12 cellular contexts compared by ENCODE assay signal in the genomic region with DNA sequence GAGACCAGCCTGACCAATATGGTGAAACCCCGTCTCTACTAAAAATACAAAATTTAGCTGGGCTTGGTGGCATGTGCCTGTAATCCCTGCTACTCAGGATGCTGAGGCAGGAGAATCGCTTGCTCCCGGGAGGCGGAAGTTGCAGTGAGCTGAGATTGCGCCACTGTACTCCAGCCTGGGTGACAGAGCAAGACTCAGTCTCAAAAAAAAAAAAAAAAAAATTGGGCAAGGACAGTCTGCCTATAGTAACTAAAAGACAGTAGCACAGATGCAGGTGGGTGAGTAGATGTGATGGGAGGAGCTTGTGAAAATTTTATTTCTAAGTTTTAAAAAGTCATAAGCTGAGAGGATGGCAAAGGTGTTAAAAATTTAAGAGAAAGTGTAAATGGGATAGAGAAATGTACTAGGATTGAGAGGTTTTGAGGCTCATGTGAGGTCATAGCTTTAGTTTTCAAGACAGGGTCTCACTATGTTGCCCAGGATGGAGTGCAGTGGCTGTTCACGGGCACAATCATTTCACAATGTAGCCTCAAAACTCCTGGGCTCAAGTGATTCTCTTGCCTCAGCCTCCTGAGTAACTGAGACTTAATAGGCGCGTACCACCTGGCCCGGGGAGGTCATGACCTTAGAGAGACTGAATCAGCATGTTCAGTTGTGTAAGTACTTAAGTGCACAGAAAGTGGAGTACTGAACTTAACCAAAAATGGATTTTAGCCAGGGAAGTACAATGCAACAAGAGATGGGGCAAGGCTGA. TPM values are rescaled to one million over a fixed set of nuclear protein-coding genes. Genes with fewer than 3 reads are reported as not detected.
DNase-seq lines count a peak whose midpoint lies in the region; ATAC-seq and TF ChIP-seq lines count a peak whose summit lies in the region.
"Had no signal": no experiment of that assay in that cellular context is flagged by ENCODE, and none has a peak within 500 bp of the region (broad histone marks: within the 10 kb centered on the region; RNA-seq: fewer than 3 reads in every experiment).

No MANE protein-coding gene starts in this region.

- WGBS in adrenal gland, 4 donors = 66 to 79% (median 73%) methylated on average over 9 of the region's 9 CpGs
- 52% methylated on average over 9 of the region's 9 CpGs for WGBS in liver

- H3K36me3 Mint-ChIP-seq in CD8-positive, alpha-beta T cell = peaks cover 46% of the 10 kb centered on the region

- peak overlapping the region; percentile 76 for H3K27ac Mint-ChIP-seq in CD8-positive, alpha-beta T cell

- no peak overlapping the region for H3K27ac ChIP-seq in CD8-positive, alpha-beta T cell (ENCODE audit: low read depth, low read length)
- H3K27ac ChIP-seq in KOPT-K1 (ENCODE audit: low read depth, low read length, poor library complexity, severe bottlenecking) = peak overlapping the region; percentile 16
- H3K27ac ChIP-seq in adrenal gland = peak overlapping the region in 1 of 5 donors; percentile 38
- H3K27ac ChIP-seq in liver (ENCODE audit: low read depth in 1 of 2, low read length in 2 of 2) = no peak overlapping the region
- H3K27ac ChIP-seq: colonic mucosa, skin epidermis, thoracic aorta had no signal

- TF ChIP-seq POLR2A in adrenal gland (IDR thresholded peaks at IDR 0.05) = no peak

- intact Hi-C loops in CD8-positive, alpha-beta T cell (cut with DNase I, micrococcal nuclease) = no loop called here
- intact Hi-C loops in adrenal gland (cut with DNase I) = no loop called here

- no peak for DNase-seq in CD8-positive, alpha-beta T cell
- DNase-seq in adrenal gland (peak in 5 of 7 donors; percentile 42 to 79 (median 54)), NCI-H510A treated with DMSO at 0.1 percent for 48 hours (lab: John Stamatoyannopoulos, UW) (no peak), iPS-NIHi7 (ENCODE audit: extremely low spot score) (no peak), NCI-H146 treated with DMSO at 0.1 percent for 48 hours (lab: John Stamatoyannopoulos, UW; ENCODE audit: unreplicated experiment) (no peak), NCI-H446 (lab: John Stamatoyannopoulos, UW) (no peak)
- DNase-seq: colonic mucosa, NCI-H2227 treated with DMSO at 0.1 percent for 48 hours had no signal

- H3K36me3 ChIP-seq in CD8-positive, alpha-beta T cell (ENCODE audit: insufficient read depth, low read length) = peaks cover 21% of the 10 kb centered on the region
- peaks cover 60% of the 10 kb centered on the region for H3K36me3 ChIP-seq in KOPT-K1 (ENCODE audit: insufficient read depth, low read length)
- peaks cover 0 to 32% of the 10 kb centered on the region in 2 donors for H3K36me3 ChIP-seq in adrenal gland (replicated peaks in 1 of 2)
- peaks cover 2 to 26% (median 13%) of the 10 kb centered on the region in 4 donors for H3K36me3 ChIP-seq in liver (ENCODE audit: control insufficient read depth in 4 of 4, insufficient read depth in 3 of 4, low read depth in 1 of 4, low read length in 3 of 4)

- no peak overlapping the region for H3K4me3 ChIP-seq in CD8-positive, alpha-beta T cell (ENCODE audit: low read depth, low read length)
- H3K4me3 ChIP-seq in adrenal gland = no peak overlapping the region
- H3K4me3 ChIP-seq in liver (ENCODE audit: low read depth in 1 of 3, low read length in 3 of 3) = no peak overlapping the region
- H3K4me3 ChIP-seq: colonic mucosa, skin epidermis, thoracic aorta had no signal

- TF ChIP-seq CTCF in CD8-positive, alpha-beta T cell (IDR thresholded peaks at IDR 0.05) = no peak
- TF ChIP-seq CTCF in adrenal gland (IDR thresholded peaks at IDR 0.05) (no peak), liver (IDR thresholded peaks at IDR 0.05; ENCODE audit: low read depth, low read length, missing input control) (no peak)

- no peak overlapping the region for H3K9ac ChIP-seq in liver (ENCODE audit: low read depth in 1 of 2, low read length in 2 of 2)

- no peak overlapping the region for H3K4me3 Mint-ChIP-seq in CD8-positive, alpha-beta T cell

- no peaks in the 10 kb centered on the region for H3K9me3 Mint-ChIP-seq in CD8-positive, alpha-beta T cell

- no peaks in the 10 kb centered on the region for H3K4me1 ChIP-seq in CD8-positive, alpha-beta T cell (ENCODE audit: insufficient read depth, low read length)
- peaks cover 0 to 10% of the 10 kb centered on the region in 2 donors for H3K4me1 ChIP-seq in adrenal gland (replicated peaks in 1 of 2)
- no peaks in the 10 kb centered on the region for H3K4me1 ChIP-seq in liver (ENCODE audit: control insufficient read depth in 4 of 4, insufficient read depth in 4 of 4, low read length in 3 of 4)
- H3K4me1 ChIP-seq: colonic mucosa had no signal

- no peaks in the 10 kb centered on the region for H3K9me3 ChIP-seq in CD8-positive, alpha-beta T cell (ENCODE audit: low read length)
- H3K9me3 ChIP-seq in KOPT-K1 (ENCODE audit: insufficient read depth, low read length, poor library complexity, severe bottlenecking) (no peaks in the 10 kb centered on the region), adrenal gland (replicated peaks in 1 of 3) (no peaks in the 10 kb centered on the region), liver (ENCODE audit: control insufficient read depth in 4 of 4, low read length in 3 of 4) (no peaks in the 10 kb centered on the region)
- H3K9me3 ChIP-seq: colonic mucosa, thoracic aorta had no signal

- H3K27me3 ChIP-seq in CD8-positive, alpha-beta T cell (ENCODE audit: insufficient read depth, low read length) = no peaks in the 10 kb centered on the region
- H3K27me3 ChIP-seq in adrenal gland (no peaks in the 10 kb centered on the region), liver (ENCODE audit: control insufficient read depth in 4 of 4, insufficient read depth in 4 of 4, low read length in 3 of 4) (no peaks in the 10 kb centered on the region)
- H3K27me3 ChIP-seq: colonic mucosa had no signal

- H3K27me3 Mint-ChIP-seq in CD8-positive, alpha-beta T cell (ENCODE audit: low read depth) = no peaks in the 10 kb centered on the region

- peaks cover 24% of the 10 kb centered on the region for H3K4me1 Mint-ChIP-seq in CD8-positive, alpha-beta T cell (ENCODE audit: low read depth)

- CTCF ChIA-PET in CD8-positive, alpha-beta T cell (lab: Charles Lee) = interaction anchor here (0.6 to 2.1 kb wide), 6 partner anchors 11 to 241 kb away, joined by 3 to 8 read pairs (median 4); no protein-coding TSS in a partner anchor

- POLR2A ChIA-PET in CD8-positive, alpha-beta T cell (lab: Charles Lee) = interaction anchor here (1.0 to 1.9 kb wide), 5 partner anchors 15 to 39 kb away, joined by 3 to 7 read pairs (median 4); a partner anchor contains a TSS

- ATAC-seq in CD8-positive, alpha-beta T cell = no peak

- peak in 1 of 2 donors; percentile 20 for TF ChIP-seq RAD21 in liver (IDR thresholded peaks at IDR 0.05)

TF ChIP-seq in liver, 16 proteins besides CTCF, POLR2A, EP300 and RAD21:
- TF ChIP-seq HNF4A (conservative IDR thresholded peaks at IDR 0.05) (peak in 1 of 2 donors; percentile 27), NR2F2 (IDR thresholded peaks at IDR 0.05) (peak; percentile 21), RXRA (IDR thresholded peaks at IDR 0.05) (peak; percentile 15 to 56), SP1 (IDR thresholded peaks at IDR 0.05) (no peak)
- TF ChIP-seq, protein P1, sequence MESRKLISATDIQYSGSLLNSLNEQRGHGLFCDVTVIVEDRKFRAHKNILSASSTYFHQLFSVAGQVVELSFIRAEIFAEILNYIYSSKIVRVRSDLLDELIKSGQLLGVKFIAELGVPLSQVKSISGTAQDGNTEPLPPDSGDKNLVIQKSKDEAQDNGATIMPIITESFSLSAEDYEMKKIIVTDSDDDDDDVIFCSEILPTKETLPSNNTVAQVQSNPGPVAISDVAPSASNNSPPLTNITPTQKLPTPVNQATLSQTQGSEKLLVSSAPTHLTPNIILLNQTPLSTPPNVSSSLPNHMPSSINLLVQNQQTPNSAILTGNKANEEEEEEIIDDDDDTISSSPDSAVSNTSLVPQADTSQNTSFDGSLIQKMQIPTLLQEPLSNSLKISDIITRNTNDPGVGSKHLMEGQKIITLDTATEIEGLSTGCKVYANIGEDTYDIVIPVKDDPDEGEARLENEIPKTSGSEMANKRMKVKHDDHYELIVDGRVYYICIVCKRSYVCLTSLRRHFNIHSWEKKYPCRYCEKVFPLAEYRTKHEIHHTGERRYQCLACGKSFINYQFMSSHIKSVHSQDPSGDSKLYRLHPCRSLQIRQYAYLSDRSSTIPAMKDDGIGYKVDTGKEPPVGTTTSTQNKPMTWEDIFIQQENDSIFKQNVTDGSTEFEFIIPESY (IDR thresholded peaks at IDR 0.05) = no peak

RNA-seq across cellular contexts. Expression of a gene that starts 33.7 kb away (rescaled TPM):
- total RNA-seq in CD8-positive, alpha-beta T cell = 100 to 1,000 TPM; 257 to 278 TPM
- total RNA-seq in adrenal gland (100 to 1,000 TPM in 6 of 8 donors, 10 to 100 TPM in 2; 75.9 to 268 (median 185) TPM), liver (10 to 100 TPM; 74.4 to 98.1 TPM)
- polyA plus RNA-seq in adrenal gland (100 to 1,000 TPM in 1 of 3 donors, 10 to 100 TPM in 2; 51.8 to 371 (median 56.2) TPM), liver (10 to 100 TPM; 47.7 to 69.3 TPM)

Comparison
In these comparisons a context has a peak if more than half of its experiments do, and no peak if none do; other contexts are left out.
1. DNase-seq: peak in adrenal gland (5 of 7); none in CD8-positive, alpha-beta T cell (0 of 7), NCI-H510A treated with DMSO at 0.1 percent for 48 hours (single experiment), iPS-NIHi7 (single experiment), NCI-H146 treated with DMSO at 0.1 percent for 48 hours (single experiment) and NCI-H446 (0 of 2).